16 cellular contexts compared by ENCODE assay signal in genomic region chr9:108609895-108610253, GRCh38.
DNase-seq lines count a peak whose midpoint lies in the region; ATAC-seq and TF ChIP-seq lines count a peak whose summit lies in the region.
"Had no signal": no experiment of that assay in that cellular context is flagged by ENCODE, and none has a peak within 500 bp of the region (broad histone marks: within the 10 kb centered on the region; RNA-seq: fewer than 3 reads in every experiment).

No MANE protein-coding gene starts in this region.

- H3K27me3 ChIP-seq in breast epithelium (no peaks in the 10 kb centered on the region), osteoblast (ENCODE audit: insufficient read depth, low read length) (no peaks in the 10 kb centered on the region), suprapubic skin (no peaks in the 10 kb centered on the region)
- H3K27me3 ChIP-seq: BLaER1 had no signal

- no peak overlapping the region for H2AFZ ChIP-seq in osteoblast (ENCODE audit: low read length)

- 25% methylated on average over 2 of the region's 2 CpGs for WGBS in suprapubic skin

- H3K27me3 Mint-ChIP-seq in MCF 10A (ENCODE audit: insufficient read depth, unreplicated experiment) (no peaks in the 10 kb centered on the region), CD14-positive monocyte (ENCODE audit: low read depth in 3 of 3) (peaks cover 0 to 2% (median 0%) of the 10 kb centered on the region in 3 donors)
- no peaks in the 10 kb centered on the region for H3K27me3 Mint-ChIP-seq in activated CD4-positive, alpha-beta T cell treated with anti-CD3 and anti-CD28 coated beads, Interleukin-2, amount 10 ng/mL, durations not matched to agents 24 days and 14 days

- no peaks in the 10 kb centered on the region for H3K9me3 Mint-ChIP-seq in MCF 10A (ENCODE audit: unreplicated experiment)
- H3K9me3 Mint-ChIP-seq in CD14-positive monocyte: peaks cover 0 to 2% (median 0%) of the 10 kb centered on the region in 7 donors
- H3K9me3 Mint-ChIP-seq in activated CD4-positive, alpha-beta T cell treated with anti-CD3 and anti-CD28 coated beads, Interleukin-2, amount 10 ng/mL, durations not matched to agents 24 days and 14 days: no peaks in the 10 kb centered on the region
- H3K9me3 Mint-ChIP-seq: CD8-positive, alpha-beta T cell; H9 had no signal

- no peak for ATAC-seq in HG03354 (IDR thresholded peaks at IDR 0.05; ENCODE audit: poor library complexity, severe bottlenecking, unreplicated experiment)
- ATAC-seq: CD8-positive, alpha-beta T cell had no signal

- H3K27ac ChIP-seq in breast epithelium (no peak overlapping the region), VCaP (peak overlapping the region; percentile 36), osteoblast (ENCODE audit: low read depth, low read length) (peak overlapping the region; percentile 76), suprapubic skin (peak overlapping the region; percentile 80)
- H3K27ac ChIP-seq: BLaER1, HL-60 had no signal

- TF ChIP-seq POLR2A in breast epithelium (IDR thresholded peaks at IDR 0.05) (no peak), suprapubic skin (IDR thresholded peaks at IDR 0.05) (no peak)

- no peak for TF ChIP-seq EP300 in suprapubic skin (IDR thresholded peaks at IDR 0.05)

- CTCF ChIA-PET in MCF 10A (lab: Yijun Ruan, JAX): no interaction called here

- no peaks in the 10 kb centered on the region for H3K4me1 ChIP-seq in breast epithelium
- H3K4me1 ChIP-seq in osteoblast (ENCODE audit: insufficient read depth, low read length): peaks cover 34% of the 10 kb centered on the region
- peaks cover 52% of the 10 kb centered on the region for H3K4me1 ChIP-seq in suprapubic skin
- H3K4me1 ChIP-seq: BLaER1 had no signal

- BruUV-seq in MCF 10A (replicated peaks; lab: Mats Ljungman, UMichigan): no TSS peak

- intact Hi-C loops in MCF 10A (cut with micrococcal nuclease) (no loop called here), breast epithelium (cut with DNase I; ENCODE audit: low total_unique reads) (no loop called here), CD14-positive monocyte (cut with micrococcal nuclease) (loop anchor here in 1 of 2 donors (5.0 kb wide), 1 partner anchor 47 kb away; no protein-coding TSS in a partner anchor)
- intact Hi-C loops in activated CD4-positive, alpha-beta T cell treated with anti-CD3 and anti-CD28 coated beads, Interleukin-2, amount 10 ng/mL, durations not matched to agents 24 days and 14 days (cut with micrococcal nuclease): no loop called here

- H3K4me3 Mint-ChIP-seq in MCF 10A (ENCODE audit: unreplicated experiment) (no peak overlapping the region), CD14-positive monocyte (no peak overlapping the region)
- H3K4me3 Mint-ChIP-seq in activated CD4-positive, alpha-beta T cell treated with anti-CD3 and anti-CD28 coated beads, Interleukin-2, amount 10 ng/mL, durations not matched to agents 24 days and 14 days: no peak overlapping the region
- H3K4me3 Mint-ChIP-seq: CD8-positive, alpha-beta T cell; H9 had no signal

- H3K4me2 ChIP-seq in osteoblast (ENCODE audit: insufficient read depth, low read length): no peak overlapping the region
- H3K4me2 ChIP-seq: BLaER1 had no signal

- H3K36me3 Mint-ChIP-seq in MCF 10A (ENCODE audit: insufficient read depth, unreplicated experiment): no peaks in the 10 kb centered on the region
- no peaks in the 10 kb centered on the region for H3K36me3 Mint-ChIP-seq in CD14-positive monocyte
- H3K36me3 Mint-ChIP-seq in activated CD4-positive, alpha-beta T cell treated with anti-CD3 and anti-CD28 coated beads, Interleukin-2, amount 10 ng/mL, durations not matched to agents 24 days and 14 days (ENCODE audit: low read depth): no peaks in the 10 kb centered on the region
- H3K36me3 Mint-ChIP-seq: CD8-positive, alpha-beta T cell had no signal

- H3K79me2 ChIP-seq in osteoblast (ENCODE audit: insufficient read depth, low read length): no peaks in the 10 kb centered on the region

- DNase-seq in MCF 10A (ENCODE audit: unreplicated experiment): no peak
- no peak for DNase-seq in breast epithelium (ENCODE audit: low spot score in 2 of 2)
- DNase-seq in osteoblast (ENCODE audit: insufficient read length, low spot score, missing footprints): no peak
- no peak for DNase-seq in suprapubic skin (ENCODE audit: low spot score in 2 of 2)
- no peak for DNase-seq in CD14-positive monocyte (ENCODE audit: low spot score)
- DNase-seq in activated CD4-positive, alpha-beta T cell treated with anti-CD3 and anti-CD28 coated beads, Interleukin-2, amount 10 ng/mL, durations not matched to agents 24 days and 14 days: no peak
- DNase-seq: 8988T; Calu3; CD8-positive, alpha-beta T cell; DMS79 treated with DMSO at 0.1 percent for 48 hours; GF-D8; H9 had no signal

- no peaks in the 10 kb centered on the region for H4K20me1 ChIP-seq in osteoblast (ENCODE audit: insufficient read depth, low read length)
- H4K20me1 ChIP-seq: BLaER1 had no signal

- H3K4me3 ChIP-seq in breast epithelium: no peak overlapping the region
- H3K4me3 ChIP-seq in osteoblast (ENCODE audit: insufficient read depth, low read length): no peak overlapping the region
- no peak overlapping the region for H3K4me3 ChIP-seq in suprapubic skin
- H3K4me3 ChIP-seq: BLaER1 had no signal

- H3K9me3 ChIP-seq in breast epithelium (no peaks in the 10 kb centered on the region), osteoblast (ENCODE audit: low read depth, low read length) (no peaks in the 10 kb centered on the region), suprapubic skin (no peaks in the 10 kb centered on the region)
- H3K9me3 ChIP-seq: BLaER1 had no signal

- H3K36me3 ChIP-seq in breast epithelium (no peaks in the 10 kb centered on the region), osteoblast (ENCODE audit: insufficient read depth, low read length) (no peaks in the 10 kb centered on the region), suprapubic skin (no peaks in the 10 kb centered on the region)
- H3K36me3 ChIP-seq: BLaER1 had no signal

- POLR2A ChIA-PET in MCF 10A (lab: Yijun Ruan, JAX): interaction anchor here (0.6 to 1.5 kb wide), 5 partner anchors 13 to 133 kb away, joined by 3 to 5 read pairs (median 3); no protein-coding TSS in a partner anchor

- TF ChIP-seq CTCF in MCF 10A (IDR thresholded peaks at IDR 0.05; ENCODE audit: unreplicated experiment) (no peak), breast epithelium (IDR thresholded peaks at IDR 0.05) (no peak), VCaP (conservative IDR thresholded peaks at IDR 0.05) (no peak), osteoblast (IDR thresholded peaks at IDR 0.05; ENCODE audit: extremely low read depth, low read depth, low read length) (no peak), suprapubic skin (IDR thresholded peaks at IDR 0.05) (no peak), CD14-positive monocyte (IDR thresholded peaks at IDR 0.05) (no peak)

- H3K27ac Mint-ChIP-seq in MCF 10A (ENCODE audit: low read depth, unreplicated experiment) (peak overlapping the region; percentile 43), CD14-positive monocyte (no peak overlapping the region)
- H3K27ac Mint-ChIP-seq in activated CD4-positive, alpha-beta T cell treated with anti-CD3 and anti-CD28 coated beads, Interleukin-2, amount 10 ng/mL, durations not matched to agents 24 days and 14 days: no peak overlapping the region
- H3K27ac Mint-ChIP-seq: CD8-positive, alpha-beta T cell had no signal

- peaks cover 15% of the 10 kb centered on the region for H3K4me1 Mint-ChIP-seq in MCF 10A (ENCODE audit: insufficient read depth, unreplicated experiment)
- H3K4me1 Mint-ChIP-seq in CD14-positive monocyte: peaks cover 8% of the 10 kb centered on the region
- no peaks in the 10 kb centered on the region for H3K4me1 Mint-ChIP-seq in activated CD4-positive, alpha-beta T cell treated with anti-CD3 and anti-CD28 coated beads, Interleukin-2, amount 10 ng/mL, durations not matched to agents 24 days and 14 days

Comparison
In these comparisons a context has a peak if more than half of its experiments do, and no peak if none do; other contexts are left out.
1. H3K27ac ChIP-seq: peak in VCaP (single experiment), osteoblast (single experiment) and suprapubic skin (single experiment); none in breast epithelium (0 of 2).